ENCODE assay signal across 33 cellular contexts in the genomic region with DNA sequence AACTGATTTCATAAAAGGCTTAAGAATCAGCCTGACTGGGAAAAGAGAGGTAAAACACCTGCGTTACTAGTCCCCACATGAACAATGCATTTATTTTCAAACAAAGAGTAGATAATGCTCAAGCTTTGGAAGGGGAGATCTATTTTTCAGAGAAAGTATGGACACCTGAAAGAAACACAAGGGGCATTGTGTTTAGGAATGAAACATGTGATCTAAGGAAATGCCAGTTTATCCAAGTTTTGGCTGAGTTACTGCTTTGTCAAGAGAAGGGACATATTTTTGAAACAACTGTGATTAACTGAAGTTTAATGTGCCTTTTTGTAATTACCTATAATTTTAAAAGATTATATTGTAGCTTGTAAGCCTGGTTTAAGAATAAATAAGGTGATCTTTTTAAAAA.
"Had no signal": no experiment of that assay in that cellular context is flagged by ENCODE, and none has a peak within 500 bp of the region (broad histone marks: within the 10 kb centered on the region; RNA-seq: fewer than 3 reads in every experiment).

No MANE protein-coding gene starts in this region.

- H3K4me1 ChIP-seq: adrenal gland had no signal

- FAIRE-seq: bronchial epithelial cell, frontal cortex had no signal

- H3K27me3 Mint-ChIP-seq: brain; dendritic cell treated with granulocyte-macrophage colony-stimulating factor and Interleukin-4, amounts not matched to agents 40 ng/mL and 50 ng/mL, for 4 days had no signal

- H3K27me3 ChIP-seq: adrenal gland, dorsolateral prefrontal cortex had no signal

- H3K4me1 Mint-ChIP-seq: activated CD4-positive, alpha-beta T cell treated with anti-CD3 and anti-CD28 coated beads for 36 hours; activated CD4-positive, alpha-beta T cell treated with anti-CD3 and anti-CD28 coated beads, Interleukin-2, amount 10 ng/mL, durations not matched to agents 24 days and 14 days; activated CD8-positive, alpha-beta memory T cell treated with anti-CD3 and anti-CD28 coated beads, Interleukin-2, amount 10 ng/mL, durations not matched to agents 7 days and 5 days; activated naive CD4-positive, alpha-beta T cell treated with anti-CD3 and anti-CD28 coated beads, Interleukin-2, amount 50 U/mL, for 24 hours; activated naive CD8-positive, alpha-beta T cell treated with anti-CD3 and anti-CD28 coated beads for 36 hours; activated naive CD8-positive, alpha-beta T cell treated with anti-CD3 and anti-CD28 coated beads, Interleukin-2, amount 50 U/mL, for 24 hours; brain; central memory CD8-positive, alpha-beta T cell had no signal

- H3K4me3 Mint-ChIP-seq: activated CD4-positive, alpha-beta memory T cell treated with anti-CD3 and anti-CD28 coated beads for 36 hours; activated CD4-positive, alpha-beta T cell treated with anti-CD3 and anti-CD28 coated beads for 36 hours; activated CD4-positive, alpha-beta T cell treated with anti-CD3 and anti-CD28 coated beads, Interleukin-2, amount 10 ng/mL, durations not matched to agents 24 days and 14 days; activated CD8-positive, alpha-beta memory T cell treated with anti-CD3 and anti-CD28 coated beads, Interleukin-2, amount 10 ng/mL, durations not matched to agents 7 days and 5 days; activated CD8-positive, alpha-beta T cell treated with anti-CD3 and anti-CD28 coated beads, Interleukin-2, amount 10 ng/mL, durations not matched to agents 7 days and 5 days; activated naive CD4-positive, alpha-beta T cell treated with anti-CD3 and anti-CD28 coated beads for 36 hours; activated naive CD4-positive, alpha-beta T cell treated with anti-CD3 and anti-CD28 coated beads, Interleukin-2, amount 50 U/mL, for 24 hours; activated naive CD8-positive, alpha-beta T cell treated with anti-CD3 and anti-CD28 coated beads for 36 hours; activated naive CD8-positive, alpha-beta T cell treated with anti-CD3 and anti-CD28 coated beads, Interleukin-2, amount 50 U/mL, for 24 hours; activated T-helper 1 cell treated with anti-CD3 and anti-CD28 coated beads, Interleukin-12 subunit alpha, Interleukin-12 subunit beta, Interleukin-2, Interleukin-4 antibody, amounts not matched to agents 30 ng/mL and 10 ng/mL and 1 ng/mL, durations not matched to agents 14 hours and 24 hours and 36 hours; brain; central memory CD8-positive, alpha-beta T cell; dendritic cell treated with granulocyte-macrophage colony-stimulating factor and Interleukin-4, amounts not matched to agents 40 ng/mL and 50 ng/mL, for 4 days; endodermal cell had no signal

- H3K9me3 ChIP-seq: adrenal gland had no signal

- ATAC-seq: activated CD4-positive, alpha-beta T cell treated with anti-CD3 and anti-CD28 coated beads for 36 hours; activated CD8-positive, alpha-beta memory T cell treated with anti-CD3 and anti-CD28 coated beads, Interleukin-2, amount 10 ng/mL, durations not matched to agents 7 days and 5 days; activated CD8-positive, alpha-beta T cell treated with anti-CD3 and anti-CD28 coated beads, Interleukin-2, amount 10 ng/mL, durations not matched to agents 7 days and 5 days; activated naive CD8-positive, alpha-beta T cell treated with anti-CD3 and anti-CD28 coated beads, Interleukin-2, amount 50 U/mL, for 24 hours; esophagus mucosa had no signal

- H3K9me3 Mint-ChIP-seq: activated CD4-positive, alpha-beta memory T cell treated with anti-CD3 and anti-CD28 coated beads for 36 hours; activated CD4-positive, alpha-beta T cell treated with anti-CD3 and anti-CD28 coated beads, Interleukin-2, amount 10 ng/mL, durations not matched to agents 24 days and 14 days; activated naive CD4-positive, alpha-beta T cell treated with anti-CD3 and anti-CD28 coated beads, Interleukin-2, amount 50 U/mL, for 24 hours; activated naive CD8-positive, alpha-beta T cell treated with anti-CD3 and anti-CD28 coated beads, Interleukin-2, amount 50 U/mL, for 24 hours; activated T-helper 1 cell treated with anti-CD3 and anti-CD28 coated beads, Interleukin-12 subunit alpha, Interleukin-12 subunit beta, Interleukin-2, Interleukin-4 antibody, amounts not matched to agents 30 ng/mL and 10 ng/mL and 1 ng/mL, durations not matched to agents 14 hours and 24 hours and 36 hours; activated T-helper 2 cell treated with anti-CD3 and anti-CD28 coated beads, Interferon-gamma antibody, Interleukin-2, Interleukin-4, amounts not matched to agents 10 μg/mL and 5 μg/mL and 100 μg/mL, durations not matched to agents 14 hours and 24 hours and 36 hours; central memory CD8-positive, alpha-beta T cell had no signal

- H3K4me3 ChIP-seq: adrenal gland, coronary artery, dorsolateral prefrontal cortex had no signal

- H3K36me3 Mint-ChIP-seq: activated CD4-positive, alpha-beta memory T cell treated with anti-CD3 and anti-CD28 coated beads for 36 hours; activated CD8-positive, alpha-beta memory T cell treated with anti-CD3 and anti-CD28 coated beads, Interleukin-2, amount 10 ng/mL, durations not matched to agents 7 days and 5 days; activated naive CD4-positive, alpha-beta T cell treated with anti-CD3 and anti-CD28 coated beads, Interleukin-2, amount 50 U/mL, for 24 hours; activated naive CD8-positive, alpha-beta T cell treated with anti-CD3 and anti-CD28 coated beads for 36 hours; brain had no signal

- H3K27ac ChIP-seq: adrenal gland, coronary artery, dorsolateral prefrontal cortex had no signal

- H3K36me3 ChIP-seq: adrenal gland had no signal

- H3K27ac Mint-ChIP-seq: activated CD4-positive, alpha-beta memory T cell treated with anti-CD3 and anti-CD28 coated beads for 36 hours; activated CD4-positive, alpha-beta T cell treated with anti-CD3 and anti-CD28 coated beads for 36 hours; activated CD4-positive, alpha-beta T cell treated with anti-CD3 and anti-CD28 coated beads, Interleukin-2, amount 10 ng/mL, durations not matched to agents 24 days and 14 days; activated CD8-positive, alpha-beta memory T cell treated with anti-CD3 and anti-CD28 coated beads, Interleukin-2, amount 10 ng/mL, durations not matched to agents 7 days and 5 days; activated CD8-positive, alpha-beta T cell treated with anti-CD3 and anti-CD28 coated beads, Interleukin-2, amount 10 ng/mL, durations not matched to agents 7 days and 5 days; activated naive CD4-positive, alpha-beta T cell treated with anti-CD3 and anti-CD28 coated beads for 36 hours; activated naive CD4-positive, alpha-beta T cell treated with anti-CD3 and anti-CD28 coated beads, Interleukin-2, amount 50 U/mL, for 24 hours; activated naive CD8-positive, alpha-beta T cell treated with anti-CD3 and anti-CD28 coated beads for 36 hours; activated naive CD8-positive, alpha-beta T cell treated with anti-CD3 and anti-CD28 coated beads, Interleukin-2, amount 50 U/mL, for 24 hours; activated T-helper 1 cell treated with anti-CD3 and anti-CD28 coated beads, Interleukin-12 subunit alpha, Interleukin-12 subunit beta, Interleukin-2, Interleukin-4 antibody, amounts not matched to agents 30 ng/mL and 10 ng/mL and 1 ng/mL, durations not matched to agents 14 hours and 24 hours and 36 hours; activated T-helper 2 cell treated with anti-CD3 and anti-CD28 coated beads, Interferon-gamma antibody, Interleukin-2, Interleukin-4, amounts not matched to agents 10 μg/mL and 5 μg/mL and 100 μg/mL, durations not matched to agents 14 hours and 24 hours and 36 hours; dendritic cell treated with granulocyte-macrophage colony-stimulating factor and Interleukin-4, amounts not matched to agents 40 ng/mL and 50 ng/mL, for 4 days; endodermal cell had no signal

- DNase-seq: activated CD4-positive, alpha-beta memory T cell treated with anti-CD3 and anti-CD28 coated beads for 36 hours; activated CD4-positive, alpha-beta T cell treated with anti-CD3 and anti-CD28 coated beads for 36 hours; activated CD4-positive, alpha-beta T cell treated with anti-CD3 and anti-CD28 coated beads, Interleukin-2, amount 10 ng/mL, durations not matched to agents 24 days and 14 days; activated CD4-positive, CD25-positive, alpha-beta regulatory T cell; activated CD4-positive, CD25-positive, alpha-beta regulatory T cell treated with anti-CD3 and anti-CD28 coated beads, Interleukin-2, amount 50 U/mL, for 72 hours; activated CD8-positive, alpha-beta memory T cell treated with anti-CD3 and anti-CD28 coated beads, Interleukin-2, amount 10 ng/mL, durations not matched to agents 7 days and 5 days; activated CD8-positive, alpha-beta memory T cell treated with anti-CD3 and anti-CD28 coated beads, Interleukin-2, amount 50 U/mL, for 4 hours; activated CD8-positive, alpha-beta T cell treated with anti-CD3 and anti-CD28 coated beads, Interleukin-2, amount 10 ng/mL, durations not matched to agents 7 days and 5 days; activated effector memory CD4-positive, alpha-beta T cell treated with anti-CD3 and anti-CD28 coated beads, Interleukin-2, amount 50 U/mL, for 16 hours; activated naive CD4-positive, alpha-beta T cell treated with anti-CD3 and anti-CD28 coated beads for 36 hours; activated naive CD8-positive, alpha-beta T cell treated with anti-CD3 and anti-CD28 coated beads for 36 hours; activated naive CD8-positive, alpha-beta T cell treated with anti-CD3 and anti-CD28 coated beads, Interleukin-2, amount 50 U/mL, for 24 hours; activated T-cell treated with anti-CD3 and anti-CD28 coated beads, Interleukin-2, amount 50 U/mL, for 1 hour; activated T-cell treated with anti-CD3 and anti-CD28 coated beads, Interleukin-2, amount 50 U/mL, for 48 hours; adrenal gland; amygdala; aorta; dorsolateral prefrontal cortex; effector memory CD4-positive, alpha-beta T cell; endodermal cell; foreskin fibroblast; head of caudate nucleus; T-helper 2 cell had no signal
